ENCODE assay signal across 1 cellular context in genomic region chr3:43345877-43346276, GRCh38.
TF ChIP-seq lines count a peak whose summit lies in the region.

No MANE protein-coding gene starts in this region.

TF ChIP-seq in GM23338, 12 proteins besides CTCF, POLR2A, EP300 and RAD21 (continued from another document):
- TF ChIP-seq ZNF462 (CRISPR knock-in tag; IDR thresholded peaks at IDR 0.05) (no peak), EZH2 (IDR thresholded peaks at IDR 0.05; ENCODE audit: low read depth, unreplicated experiment) (no peak), NANOG (IDR thresholded peaks at IDR 0.05; ENCODE audit: borderline replicate concordance) (no peak), JUNB (IDR thresholded peaks at IDR 0.05; ENCODE audit: unreplicated experiment) (no peak), ZNF114 (CRISPR knock-in tag; IDR thresholded peaks at IDR 0.05) (no peak), REST (IDR thresholded peaks at IDR 0.05; ENCODE audit: unreplicated experiment) (no peak), ETS1 (IDR thresholded peaks at IDR 0.05) (no peak), EZH2phosphoT487 (IDR thresholded peaks at IDR 0.05; ENCODE audit: unreplicated experiment) (no peak), STAT1 (IDR thresholded peaks at IDR 0.05; ENCODE audit: unreplicated experiment) (no peak), ZNF331 (CRISPR knock-in tag; IDR thresholded peaks at IDR 0.05; ENCODE audit: low read depth) (no peak), POLR2AphosphoS5 (IDR thresholded peaks at IDR 0.05; ENCODE audit: low read depth) (no peak)
